In the genomic region with DNA sequence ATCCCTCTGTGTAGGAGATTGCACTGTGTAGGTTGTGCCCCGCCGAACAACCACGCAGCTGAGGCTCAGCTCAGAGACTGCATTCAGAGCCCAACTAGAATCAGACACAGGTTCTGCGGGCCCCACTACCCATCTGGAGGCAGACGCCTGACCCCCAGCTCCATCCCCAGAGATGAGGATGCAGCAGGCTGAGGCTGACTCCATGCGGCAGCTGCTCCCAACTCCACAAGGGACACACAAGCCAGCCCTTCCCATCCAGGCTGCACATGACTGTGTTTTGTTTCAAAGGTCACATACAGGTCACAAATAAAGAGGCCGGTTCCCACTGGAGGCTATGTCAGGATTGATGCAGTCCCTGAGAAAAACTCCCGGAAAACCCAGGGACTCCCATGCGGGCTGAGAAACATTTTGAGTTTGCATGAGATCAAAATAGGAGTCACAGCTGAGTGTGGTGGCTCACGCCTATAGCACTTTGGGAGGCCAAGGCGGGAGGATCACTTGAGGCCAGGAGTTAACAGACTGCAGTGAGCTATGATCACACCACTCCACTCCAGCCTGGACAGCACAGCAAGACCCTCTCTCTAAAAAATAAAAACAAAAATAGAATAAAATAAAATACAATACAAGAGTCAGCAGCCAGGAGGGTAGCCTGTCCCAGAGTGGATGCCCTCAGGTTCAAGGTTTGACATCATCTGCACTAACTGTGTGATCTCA, we compare ENCODE assay signal across 10 cellular contexts. TPM values are rescaled to one million over a fixed set of nuclear protein-coding genes. Genes with fewer than 3 reads are reported as not detected.
DNase-seq lines count a peak whose midpoint lies in the region; ATAC-seq, FAIRE-seq and TF ChIP-seq lines count a peak whose summit lies in the region.
"Had no signal": no experiment of that assay in that cellular context is flagged by ENCODE, and none has a peak within 500 bp of the region (broad histone marks: within the 10 kb centered on the region; RNA-seq: fewer than 3 reads in every experiment).

No MANE protein-coding gene starts in this region.

- no peak for TF ChIP-seq POLR2A in H1 (IDR thresholded peaks at IDR 0.05; ENCODE audit: control extremely low read depth in 1 of 2, low read depth in 2 of 2, low read length in 2 of 2)

- no peak for DNase-seq in stimulated activated naive CD8-positive, alpha-beta T cell treated with anti-CD3 and anti-CD28 coated beads, Interleukin-15, Interleukin-2, amounts not matched to agents 100 U/mL and 50 U/mL, for 24 hours
- no peak for DNase-seq in H1 (ENCODE audit: low read depth in 1 of 2, low spot score in 2 of 2)
- DNase-seq in naive thymus-derived CD4-positive, alpha-beta T cell = no peak
- no peak for DNase-seq in NCI-H69 (lab: John Stamatoyannopoulos, UW)
- no peak for DNase-seq in D341Med (ENCODE audit: low spot score)
- no peak for DNase-seq in kidney glomerular epithelial cell (lab: John Stamatoyannopoulos, UW)
- no peak for DNase-seq in DMS153 treated with DMSO at 0.1 percent for 48 hours (lab: John Stamatoyannopoulos, UW; ENCODE audit: unreplicated experiment)

- H3K9me3 ChIP-seq in H1 (ENCODE audit: insufficient read depth in 2 of 2, low read depth in 1 of 2, low read length in 1 of 2) = no peaks in the 10 kb centered on the region
- no peaks in the 10 kb centered on the region for H3K9me3 ChIP-seq in naive thymus-derived CD4-positive, alpha-beta T cell (ENCODE audit: control insufficient read depth in 2 of 3, low read length in 3 of 3)
- H3K9me3 ChIP-seq: ovary had no signal

- peak overlapping the region; percentile 5; the same call in 1 of the 2 replicates for H4K8ac ChIP-seq in H1 (ENCODE audit: extremely low read depth, insufficient read depth, low read length)

- H3K27me3 Mint-ChIP-seq in stimulated activated naive CD8-positive, alpha-beta T cell treated with anti-CD3 and anti-CD28 coated beads, Interleukin-15, Interleukin-2, amounts not matched to agents 100 ng/mL and 50 ng/mL, for 24 hours = no peaks in the 10 kb centered on the region
- H3K27me3 Mint-ChIP-seq in naive thymus-derived CD4-positive, alpha-beta T cell = no peaks in the 10 kb centered on the region
- H3K27me3 Mint-ChIP-seq: stimulated activated memory B cell treated with anti-CD40 and anti-IgM and Interleukin-4, amounts not matched to agents 10 μg/mL and 1 μg/mL and 100 μg/mL, for 72 hours had no signal

- TF ChIP-seq RAD21 in H1 (IDR thresholded peaks at IDR 0.05 in 1 of 2, conservative IDR thresholded peaks at IDR 0.05 in 1 of 2; ENCODE audit: low read depth in 2 of 2, low read length in 2 of 2) = no peak

- H3K4me1 Mint-ChIP-seq in stimulated activated naive CD8-positive, alpha-beta T cell treated with anti-CD3 and anti-CD28 coated beads, Interleukin-15, Interleukin-2, amounts not matched to agents 100 ng/mL and 50 ng/mL, for 24 hours (ENCODE audit: low read depth) = peaks cover 53% of the 10 kb centered on the region
- H3K4me1 Mint-ChIP-seq in naive thymus-derived CD4-positive, alpha-beta T cell = peaks cover 33 to 82% (median 59%) of the 10 kb centered on the region in 7 donors

- H3K36me3 Mint-ChIP-seq in stimulated activated naive CD8-positive, alpha-beta T cell treated with anti-CD3 and anti-CD28 coated beads, Interleukin-15, Interleukin-2, amounts not matched to agents 100 ng/mL and 50 ng/mL, for 24 hours (ENCODE audit: low read depth) = no peaks in the 10 kb centered on the region
- no peaks in the 10 kb centered on the region for H3K36me3 Mint-ChIP-seq in naive thymus-derived CD4-positive, alpha-beta T cell

- no peak overlapping the region for H3K18ac ChIP-seq in H1 (ENCODE audit: extremely low read depth, low read length)

- H3K4me1 ChIP-seq in H1 (replicated peaks in 1 of 4; ENCODE audit: control insufficient read depth in 3 of 4, insufficient read depth in 4 of 4, low read length in 3 of 4) = no peaks in the 10 kb centered on the region; a peak in 1 of 7 replicates
- H3K4me1 ChIP-seq in naive thymus-derived CD4-positive, alpha-beta T cell (ENCODE audit: control insufficient read depth in 2 of 2, insufficient read depth in 2 of 2, low read length in 2 of 2) = peaks cover 44 to 66% of the 10 kb centered on the region in 2 donors

- no peak overlapping the region for H3K4ac ChIP-seq in H1 (replicated peaks; ENCODE audit: insufficient read length, low read depth, low read length)

- peaks cover 9 to 41% of the 10 kb centered on the region in 2 experiments for H4K20me1 ChIP-seq in H1 (replicated peaks in 1 of 2; ENCODE audit: control insufficient read depth in 1 of 2, insufficient read depth in 2 of 2, low read length in 2 of 2)

- no peaks in the 10 kb centered on the region for H3K9me3 Mint-ChIP-seq in stimulated activated naive CD8-positive, alpha-beta T cell treated with anti-CD3 and anti-CD28 coated beads, Interleukin-15, Interleukin-2, amounts not matched to agents 100 ng/mL and 50 ng/mL, for 24 hours
- no peaks in the 10 kb centered on the region for H3K9me3 Mint-ChIP-seq in naive thymus-derived CD4-positive, alpha-beta T cell
- H3K9me3 Mint-ChIP-seq: stimulated activated memory B cell treated with anti-CD40 and anti-IgM and Interleukin-4, amounts not matched to agents 10 μg/mL and 1 μg/mL and 100 μg/mL, for 72 hours had no signal

- TF ChIP-seq CTCF in H1 (IDR thresholded peaks at IDR 0.05; ENCODE audit: control extremely low read depth in 1 of 3, insufficient read depth in 1 of 3, low read depth in 1 of 3, low read length in 3 of 3) = no peak

- no peak overlapping the region for H3K56ac ChIP-seq in H1 (replicated peaks; ENCODE audit: insufficient read length, low read depth, low read length)

- no peak overlapping the region for H2AK5ac ChIP-seq in H1 (ENCODE audit: low read depth, low read length)

- H2BK20ac ChIP-seq in H1 (ENCODE audit: low read length) = no peak overlapping the region

- no peak overlapping the region for H2BK5ac ChIP-seq in H1 (ENCODE audit: low read depth, low read length)

- H3K79me1 ChIP-seq in H1 (ENCODE audit: low read depth, low read length) = peaks cover 27% of the 10 kb centered on the region

- no peak overlapping the region for H2BK12ac ChIP-seq in H1 (ENCODE audit: low read depth, low read length)

- peaks cover 0 to 55% of the 10 kb centered on the region in 2 experiments; a peak in 2 of 4 replicates for H3K79me2 ChIP-seq in H1 (ENCODE audit: control insufficient read depth in 1 of 2, insufficient read depth in 2 of 2, low read length in 2 of 2)

- no peak for ATAC-seq in stimulated activated naive CD8-positive, alpha-beta T cell treated with anti-CD3 and anti-CD28 coated beads, Interleukin-15, Interleukin-2, amounts not matched to agents 100 U/mL and 50 U/mL, for 24 hours
- no peak for ATAC-seq in naive thymus-derived CD4-positive, alpha-beta T cell
- ATAC-seq: stimulated activated memory B cell treated with anti-CD40 and anti-IgM and Interleukin-4, amounts not matched to agents 10 μg/mL and 1 μg/mL and 100 μg/mL, for 72 hours had no signal

- no peak overlapping the region for H3K23ac ChIP-seq in H1 (ENCODE audit: insufficient read length)

- H3K4me3 Mint-ChIP-seq in stimulated activated naive CD8-positive, alpha-beta T cell treated with anti-CD3 and anti-CD28 coated beads, Interleukin-15, Interleukin-2, amounts not matched to agents 100 ng/mL and 50 ng/mL, for 24 hours = no peak overlapping the region
- H3K4me3 Mint-ChIP-seq in naive thymus-derived CD4-positive, alpha-beta T cell = peak overlapping the region; percentile 43 to 77 (median 68)
- H3K4me3 Mint-ChIP-seq: stimulated activated memory B cell treated with anti-CD40 and anti-IgM and Interleukin-4, amounts not matched to agents 10 μg/mL and 1 μg/mL and 100 μg/mL, for 72 hours had no signal

- no peak overlapping the region for H2BK120ac ChIP-seq in H1 (replicated peaks; ENCODE audit: low read depth, low read length)

- H3K4me3 ChIP-seq in H1 (ENCODE audit: extremely low read depth in 1 of 4, insufficient read depth in 2 of 4, low read depth in 3 of 4, low read length in 4 of 4) = no peak overlapping the region
- H3K4me3 ChIP-seq in naive thymus-derived CD4-positive, alpha-beta T cell (ENCODE audit: low read length) = no peak overlapping the region
- H3K4me3 ChIP-seq: ovary had no signal

- no peaks in the 10 kb centered on the region for H3K36me3 ChIP-seq in H1 (ENCODE audit: control insufficient read depth in 2 of 4, insufficient read depth in 4 of 4, low read length in 3 of 4)
- H3K36me3 ChIP-seq in naive thymus-derived CD4-positive, alpha-beta T cell (ENCODE audit: control insufficient read depth in 2 of 3, insufficient read depth in 3 of 3, low read length in 3 of 3) = no peaks in the 10 kb centered on the region
- H3K36me3 ChIP-seq: ovary had no signal

- peak overlapping the region; percentile 85 for H3K27ac Mint-ChIP-seq in stimulated activated naive CD8-positive, alpha-beta T cell treated with anti-CD3 and anti-CD28 coated beads, Interleukin-15, Interleukin-2, amounts not matched to agents 100 ng/mL and 50 ng/mL, for 24 hours
- H3K27ac Mint-ChIP-seq in naive thymus-derived CD4-positive, alpha-beta T cell = peak overlapping the region; percentile 24 to 88 (median 72)
- H3K27ac Mint-ChIP-seq: stimulated activated memory B cell treated with anti-CD40 and anti-IgM and Interleukin-4, amounts not matched to agents 10 μg/mL and 1 μg/mL and 100 μg/mL, for 72 hours had no signal

- intact Hi-C loops in naive thymus-derived CD4-positive, alpha-beta T cell (cut with micrococcal nuclease) = no loop called here

- no peak overlapping the region for H3K27ac ChIP-seq in H1 (ENCODE audit: low read depth, low read length)
- no peak overlapping the region for H3K27ac ChIP-seq in naive thymus-derived CD4-positive, alpha-beta T cell (ENCODE audit: low read depth, low read length)

- H2BK15ac ChIP-seq in H1 (ENCODE audit: low read length) = 0 out of 2 replicates have a peak overlapping the region, but pooled peaks have one; percentile 88

- 85% methylated on average over 11 of the region's 11 CpGs; no CpG with 5 or more reads in 1 of the 2 experiments for WGBS in H1 (ENCODE audit: extremely low coverage in 1 of 2, insufficient coverage in 1 of 2, insufficient read length in 1 of 2, insufficient replicate concordance in 2 of 2, low coverage in 1 of 2, low lambda C conversion rate in 2 of 2, missing lambda C conversion rate in 1 of 2), 2 experiments

- no peak for TF ChIP-seq EP300 in H1 (IDR thresholded peaks at IDR 0.05; ENCODE audit: borderline replicate concordance in 1 of 2, low read depth in 2 of 2, low read length in 2 of 2)

- H3K23me2 ChIP-seq in H1 (ENCODE audit: low read depth, low read length) = no peaks in the 10 kb centered on the region

- no peak overlapping the region for H3K4me2 ChIP-seq in H1 (ENCODE audit: insufficient read depth in 1 of 2, low read depth in 2 of 2, low read length in 2 of 2)

- no peak overlapping the region for H3K14ac ChIP-seq in H1 (ENCODE audit: insufficient read length)

- FAIRE-seq in H1 (lab: Jason Lieb, UNC) = no peak

- no peak overlapping the region for H3K9ac ChIP-seq in H1 (replicated peaks in 1 of 4; ENCODE audit: extremely low read depth in 1 of 4, low read depth in 3 of 4, low read length in 3 of 4)

- no peak overlapping the region for H4K91ac ChIP-seq in H1 (replicated peaks; ENCODE audit: insufficient read length, low read length)

- H4K5ac ChIP-seq in H1 (ENCODE audit: insufficient read length, low read depth, low read length) = no peak overlapping the region

- no peak overlapping the region for H2AFZ ChIP-seq in H1 (ENCODE audit: low read length)

- CTCF ChIA-PET in H1 (lab: Charles Lee; ENCODE audit: partially characterized antibody) = interaction anchor here (0.6 to 32.9 kb wide), 11 partner anchors 7 to 1022 kb away, joined by 3 to 458 read pairs (median 6); a partner anchor contains a TSS
- CTCF ChIA-PET in naive thymus-derived CD4-positive, alpha-beta T cell (lab: Charles Lee) = no interaction called here

- POLR2A ChIA-PET in H1 (lab: Charles Lee; ENCODE audit: partially characterized antibody) = interaction anchor here (1.0 to 2.8 kb wide), 2 partner anchors 12 to 64 kb away, joined by 3 to 8 read pairs; a partner anchor contains a TSS
- POLR2A ChIA-PET in naive thymus-derived CD4-positive, alpha-beta T cell (lab: Charles Lee) = no interaction called here

- H3K27me3 ChIP-seq in H1 (replicated peaks in 1 of 4; ENCODE audit: control insufficient read depth in 3 of 4, extremely low read depth in 1 of 4, insufficient read depth in 3 of 4, low read length in 3 of 4) = no peaks in the 10 kb centered on the region
- H3K27me3 ChIP-seq in naive thymus-derived CD4-positive, alpha-beta T cell (ENCODE audit: control insufficient read depth in 2 of 2, insufficient read depth in 2 of 2, low read length in 2 of 2) = no peaks in the 10 kb centered on the region
- H3K27me3 ChIP-seq: ovary had no signal

RNA-seq across cellular contexts. Expression of a gene that starts 14.0 kb away (rescaled TPM):
- total RNA-seq in H1 (2021; fragmentation: NEBNext Ultra II Directional; extraction: Animal tissue kit (Norgen Biotek cat#: 25700)) = 10.2 and 10.5 TPM in 2 replicates
- 5.2 and 8.8 TPM in 2 replicates for polyA plus RNA-seq in H1 (2011; rRNA removed)
- polyA plus RNA-seq in H1 (2011; cell fraction: cytosol; rRNA removed) = 6.5 TPM
- polyA plus RNA-seq in H1 (2011; cell fraction: nucleus; rRNA removed) = 12.6 TPM
- 4.6 to 7.6 TPM (median 7.4 TPM) in 4 replicates for polyA plus RNA-seq in H1 (2012, experiment 1 of 2)
- polyA plus RNA-seq in H1 (2012, experiment 2 of 2) = 6.4 TPM
- polyA plus RNA-seq in H1 (2013, experiment 1 of 2) = 5.6 TPM
- 6.2 TPM for polyA plus RNA-seq in H1 (2013, experiment 2 of 2)
- 3.6 and 5.4 TPM in 2 replicates for polyA minus RNA-seq in H1 (2011; rRNA and poly(A)+ RNA removed)
- 6.4 TPM for polyA minus RNA-seq in H1 (2011; cell fraction: cytosol; rRNA and poly(A)+ RNA removed)
- polyA minus RNA-seq in H1 (2011; cell fraction: nucleus; rRNA and poly(A)+ RNA removed) = 10.7 TPM
- total RNA-seq in naive thymus-derived CD4-positive, alpha-beta T cell = 10 to 100 TPM; 18.9 to 70.4 (median 25.0) TPM
- 10 to 100 TPM in 1 of 2 donors, 1 to 10 TPM in 1; 8.9 to 12.6 TPM for polyA plus RNA-seq in naive thymus-derived CD4-positive, alpha-beta T cell

RNA-seq across cellular contexts. Expression of a gene that starts 35.5 kb away (rescaled TPM):
- 264 and 273 TPM in 2 replicates for total RNA-seq in H1 (2021; fragmentation: NEBNext Ultra II Directional; extraction: Animal tissue kit (Norgen Biotek cat#: 25700))
- polyA plus RNA-seq in H1 (2011; rRNA removed) = 309 and 441 TPM in 2 replicates
- 383 TPM for polyA plus RNA-seq in H1 (2011; cell fraction: cytosol; rRNA removed)
- polyA plus RNA-seq in H1 (2011; cell fraction: nucleus; rRNA removed) = 364 TPM
- polyA plus RNA-seq in H1 (2012, experiment 1 of 2) = 208 to 378 TPM (median 354 TPM) in 4 replicates
- polyA plus RNA-seq in H1 (2012, experiment 2 of 2) = 339 TPM
- polyA plus RNA-seq in H1 (2013, experiment 1 of 2) = 164 TPM
- polyA plus RNA-seq in H1 (2013, experiment 2 of 2) = 163 TPM
- polyA minus RNA-seq in H1 (2011; rRNA and poly(A)+ RNA removed) = 84.8 and 104 TPM in 2 replicates
- 178 TPM for polyA minus RNA-seq in H1 (2011; cell fraction: cytosol; rRNA and poly(A)+ RNA removed)
- 121 TPM for polyA minus RNA-seq in H1 (2011; cell fraction: nucleus; rRNA and poly(A)+ RNA removed)
- total RNA-seq in naive thymus-derived CD4-positive, alpha-beta T cell = 100 to 1,000 TPM; 137 to 241 (median 221) TPM
- polyA plus RNA-seq in naive thymus-derived CD4-positive, alpha-beta T cell = 100 to 1,000 TPM in 1 of 2 donors, 10 to 100 TPM in 1; 96.9 to 155 TPM

RNA-seq across cellular contexts. Expression of a gene that starts 49.8 kb away (rescaled TPM):
- 113 and 115 TPM in 2 replicates for total RNA-seq in H1 (2021; fragmentation: NEBNext Ultra II Directional; extraction: Animal tissue kit (Norgen Biotek cat#: 25700))
- polyA plus RNA-seq in H1 (2011; rRNA removed) = 267 and 305 TPM in 2 replicates
- 232 TPM for polyA plus RNA-seq in H1 (2011; cell fraction: cytosol; rRNA removed)
- 245 TPM for polyA plus RNA-seq in H1 (2011; cell fraction: nucleus; rRNA removed)
- polyA plus RNA-seq in H1 (2012, experiment 1 of 2) = 126 to 174 TPM (median 161 TPM) in 4 replicates
- polyA plus RNA-seq in H1 (2012, experiment 2 of 2) = 190 TPM
- 119 TPM for polyA plus RNA-seq in H1 (2013, experiment 1 of 2)
- 117 TPM for polyA plus RNA-seq in H1 (2013, experiment 2 of 2)
- 123 and 134 TPM in 2 replicates for polyA minus RNA-seq in H1 (2011; rRNA and poly(A)+ RNA removed)
- 108 TPM for polyA minus RNA-seq in H1 (2011; cell fraction: cytosol; rRNA and poly(A)+ RNA removed)
- 57.9 TPM for polyA minus RNA-seq in H1 (2011; cell fraction: nucleus; rRNA and poly(A)+ RNA removed)
- 100 to 1,000 TPM in 2 of 5 experiments, 10 to 100 TPM in 3; 74.7 to 108 (median 99.9) TPM for total RNA-seq in naive thymus-derived CD4-positive, alpha-beta T cell
- polyA plus RNA-seq in naive thymus-derived CD4-positive, alpha-beta T cell = 10 to 100 TPM; 70.3 to 78.5 TPM
